In genomic region chr13:113588394-113589111, GRCh38 we compare ENCODE assay signal across 1 cellular context.
TF ChIP-seq lines count a peak whose summit lies in the region.

No MANE protein-coding gene starts in this region.

TF ChIP-seq in GM12878, 131 proteins besides CTCF, POLR2A, EP300 and RAD21:
- TF ChIP-seq ZBTB11 (CRISPR knock-in tag; IDR thresholded peaks at IDR 0.05): no peak
- no peak for TF ChIP-seq POLR2AphosphoS5 (IDR thresholded peaks at IDR 0.05; ENCODE audit: low read length)
- TF ChIP-seq RB1 (IDR thresholded peaks at IDR 0.05; ENCODE audit: borderline replicate concordance): no peak
- TF ChIP-seq RBBP5 (conservative IDR thresholded peaks at IDR 0.05): no peak
- TF ChIP-seq SREBF1 (IDR thresholded peaks at IDR 0.05; ENCODE audit: low read length): no peak
- TF ChIP-seq ZBED1 (IDR thresholded peaks at IDR 0.05; ENCODE audit: borderline replicate concordance): no peak
- TF ChIP-seq, protein P1, sequence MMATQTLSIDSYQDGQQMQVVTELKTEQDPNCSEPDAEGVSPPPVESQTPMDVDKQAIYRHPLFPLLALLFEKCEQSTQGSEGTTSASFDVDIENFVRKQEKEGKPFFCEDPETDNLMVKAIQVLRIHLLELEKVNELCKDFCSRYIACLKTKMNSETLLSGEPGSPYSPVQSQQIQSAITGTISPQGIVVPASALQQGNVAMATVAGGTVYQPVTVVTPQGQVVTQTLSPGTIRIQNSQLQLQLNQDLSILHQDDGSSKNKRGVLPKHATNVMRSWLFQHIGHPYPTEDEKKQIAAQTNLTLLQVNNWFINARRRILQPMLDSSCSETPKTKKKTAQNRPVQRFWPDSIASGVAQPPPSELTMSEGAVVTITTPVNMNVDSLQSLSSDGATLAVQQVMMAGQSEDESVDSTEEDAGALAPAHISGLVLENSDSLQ (IDR thresholded peaks at IDR 0.05): peak; percentile 28; the same call in 1 of the 2 replicates
- no peak for TF ChIP-seq SMAD5 (IDR thresholded peaks at IDR 0.05; ENCODE audit: low read depth)
- TF ChIP-seq, protein P2, sequence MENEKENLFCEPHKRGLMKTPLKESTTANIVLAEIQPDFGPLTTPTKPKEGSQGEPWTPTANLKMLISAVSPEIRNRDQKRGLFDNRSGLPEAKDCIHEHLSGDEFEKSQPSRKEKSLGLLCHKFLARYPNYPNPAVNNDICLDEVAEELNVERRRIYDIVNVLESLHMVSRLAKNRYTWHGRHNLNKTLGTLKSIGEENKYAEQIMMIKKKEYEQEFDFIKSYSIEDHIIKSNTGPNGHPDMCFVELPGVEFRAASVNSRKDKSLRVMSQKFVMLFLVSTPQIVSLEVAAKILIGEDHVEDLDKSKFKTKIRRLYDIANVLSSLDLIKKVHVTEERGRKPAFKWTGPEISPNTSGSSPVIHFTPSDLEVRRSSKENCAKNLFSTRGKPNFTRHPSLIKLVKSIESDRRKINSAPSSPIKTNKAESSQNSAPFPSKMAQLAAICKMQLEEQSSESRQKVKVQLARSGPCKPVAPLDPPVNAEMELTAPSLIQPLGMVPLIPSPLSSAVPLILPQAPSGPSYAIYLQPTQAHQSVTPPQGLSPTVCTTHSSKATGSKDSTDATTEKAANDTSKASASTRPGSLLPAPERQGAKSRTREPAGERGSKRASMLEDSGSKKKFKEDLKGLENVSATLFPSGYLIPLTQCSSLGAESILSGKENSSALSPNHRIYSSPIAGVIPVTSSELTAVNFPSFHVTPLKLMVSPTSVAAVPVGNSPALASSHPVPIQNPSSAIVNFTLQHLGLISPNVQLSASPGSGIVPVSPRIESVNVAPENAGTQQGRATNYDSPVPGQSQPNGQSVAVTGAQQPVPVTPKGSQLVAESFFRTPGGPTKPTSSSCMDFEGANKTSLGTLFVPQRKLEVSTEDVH (IDR thresholded peaks at IDR 0.05; ENCODE audit: low read depth, partially characterized antibody): no peak
- TF ChIP-seq SMC3 (IDR thresholded peaks at IDR 0.05; ENCODE audit: borderline replicate concordance, low read length): no peak
- TF ChIP-seq YY1 (IDR thresholded peaks at IDR 0.05; ENCODE audit: low read depth, low read length): no peak
- no peak for TF ChIP-seq ZNF207 (IDR thresholded peaks at IDR 0.05; ENCODE audit: borderline replicate concordance)
- TF ChIP-seq HDGF (IDR thresholded peaks at IDR 0.05): peak; percentile 88
- no peak for TF ChIP-seq TCF12 (IDR thresholded peaks at IDR 0.05; ENCODE audit: low read depth, low read length)
- TF ChIP-seq ZNF622 (IDR thresholded peaks at IDR 0.05): no peak
